Comparison of ENCODE assay signal across 2 cellular contexts in genomic region chr2:169664978-169665930, GRCh38.
TF ChIP-seq lines count a peak whose summit lies in the region.

No MANE protein-coding gene starts in this region.

TF ChIP-seq in SK-N-SH, 30 proteins besides CTCF, POLR2A, EP300 and RAD21:
- TF ChIP-seq USF1 (IDR thresholded peaks at IDR 0.05; ENCODE audit: borderline replicate concordance, low read depth) (no peak), RCOR1 (IDR thresholded peaks at IDR 0.05; ENCODE audit: low read length) (no peak), ELF1 (IDR thresholded peaks at IDR 0.05) (no peak), MEF2A (IDR thresholded peaks at IDR 0.05; ENCODE audit: borderline replicate concordance, low read depth) (no peak), FOXJ3 (CRISPR knock-in tag; IDR thresholded peaks at IDR 0.05) (no peak), POLR2AphosphoS5 (IDR thresholded peaks at IDR 0.05; ENCODE audit: low read depth, low read length) (no peak), CHD2 (IDR thresholded peaks at IDR 0.05; ENCODE audit: low read length, partially characterized antibody) (no peak), SMC3 (IDR thresholded peaks at IDR 0.05; ENCODE audit: low read depth, low read length) (no peak), JUND (IDR thresholded peaks at IDR 0.05) (no peak), SIN3A (IDR thresholded peaks at IDR 0.05; ENCODE audit: borderline replicate concordance, low read depth, low read length) (no peak), IRF3 (IDR thresholded peaks at IDR 0.05; ENCODE audit: low read depth, low read length) (no peak), TCF12 (IDR thresholded peaks at IDR 0.05) (no peak)

TF ChIP-seq in SK-N-SH treated with all-trans-retinoic acid at 6 μM for 48 hours, 23 proteins besides CTCF, POLR2A, EP300 and RAD21:
- no peak for TF ChIP-seq ZNF8 (CRISPR knock-in tag; IDR thresholded peaks at IDR 0.05)
- no peak for TF ChIP-seq ZNF565 (CRISPR knock-in tag; conservative IDR thresholded peaks at IDR 0.05; ENCODE audit: low read depth)
- no peak for TF ChIP-seq TCF4 (CRISPR knock-in tag; IDR thresholded peaks at IDR 0.05; ENCODE audit: borderline replicate concordance)
- TF ChIP-seq PPARA (CRISPR knock-in tag; IDR thresholded peaks at IDR 0.05; ENCODE audit: borderline replicate concordance): no peak
